Comparison of ENCODE assay signal across 7 cellular contexts in genomic region chr17:78745407-78746088, GRCh38. TPM values are rescaled to one million over a fixed set of nuclear protein-coding genes. Genes with fewer than 3 reads are reported as not detected.
A peak's percentile ranks its signal among the peaks of the same experiment; 100 is the strongest.
DNase-seq lines count a peak whose midpoint lies in the region; ATAC-seq and TF ChIP-seq lines count a peak whose summit lies in the region.

No MANE protein-coding gene starts in this region.

- ATAC-seq in activated CD8-positive, alpha-beta T cell treated with anti-CD3 and anti-CD28 coated beads for 36 hours: no peak
- no peak for ATAC-seq in HG02870 (IDR thresholded peaks at IDR 0.05; ENCODE audit: unreplicated experiment)

- DNase-seq in DMS53 (lab: John Stamatoyannopoulos, UW) (peak; percentile 65), fibroblast of mammary gland (ENCODE audit: low read depth) (peak; percentile 51), retina (peak; percentile 31), 8988T (no peak)
- peak; percentile 68 for DNase-seq in activated CD8-positive, alpha-beta T cell treated with anti-CD3 and anti-CD28 coated beads for 36 hours

- H3K4me3 Mint-ChIP-seq in IgD-negative memory B cell: peak overlapping the region in 3 of 4 donors; percentile 81 to 91 (median 81)
- peak overlapping the region; percentile 19 for H3K4me3 Mint-ChIP-seq in activated CD8-positive, alpha-beta T cell treated with anti-CD3 and anti-CD28 coated beads for 36 hours

- H3K4me1 Mint-ChIP-seq in IgD-negative memory B cell: peaks cover 66 to 74% (median 69%) of the 10 kb centered on the region in 3 donors
- H3K4me1 Mint-ChIP-seq in activated CD8-positive, alpha-beta T cell treated with anti-CD3 and anti-CD28 coated beads for 36 hours (ENCODE audit: low read depth): peaks cover 91% of the 10 kb centered on the region

- peak overlapping the region; percentile 75 to 93 (median 76) for H3K27ac Mint-ChIP-seq in IgD-negative memory B cell
- H3K27ac Mint-ChIP-seq in activated CD8-positive, alpha-beta T cell treated with anti-CD3 and anti-CD28 coated beads for 36 hours: peak overlapping the region; percentile 99

- CTCF ChIA-PET in activated CD8-positive, alpha-beta T cell treated with anti-CD3 and anti-CD28 coated beads for 36 hours (lab: Charles Lee): interaction anchor here (0.7 to 3.4 kb wide), 8 partner anchors 9 to 37 kb away, joined by 3 to 31 read pairs (median 6); no protein-coding TSS in a partner anchor

- POLR2A ChIA-PET in activated CD8-positive, alpha-beta T cell treated with anti-CD3 and anti-CD28 coated beads for 36 hours (lab: Charles Lee): interaction anchor here (1.5 kb wide), 1 partner anchor 29 kb away, joined by 3 read pairs; no protein-coding TSS in a partner anchor

- TF ChIP-seq CTCF in activated CD8-positive, alpha-beta T cell treated with anti-CD3 and anti-CD28 coated beads for 36 hours (IDR thresholded peaks at IDR 0.05): peak; percentile 86
- peak; percentile 48 for TF ChIP-seq CTCF in fibroblast of mammary gland (conservative IDR thresholded peaks at IDR 0.05; ENCODE audit: control insufficient read depth, insufficient read depth, low read depth, low read length)

- H3K36me3 Mint-ChIP-seq in IgD-negative memory B cell: peaks cover 6% of the 10 kb centered on the region
- H3K36me3 Mint-ChIP-seq in activated CD8-positive, alpha-beta T cell treated with anti-CD3 and anti-CD28 coated beads for 36 hours (ENCODE audit: low read depth): peaks cover 13% of the 10 kb centered on the region

- peaks cover 2% of the 10 kb centered on the region for H3K27me3 Mint-ChIP-seq in IgD-negative memory B cell
- H3K27me3 Mint-ChIP-seq in activated CD8-positive, alpha-beta T cell treated with anti-CD3 and anti-CD28 coated beads for 36 hours: no peaks in the 10 kb centered on the region

- intact Hi-C loops in activated CD8-positive, alpha-beta T cell treated with anti-CD3 and anti-CD28 coated beads for 36 hours (cut with micrococcal nuclease): loop anchor here (5.0 kb wide), 2 partner anchors 38 to 72 kb away; no protein-coding TSS in a partner anchor

- H3K9me3 Mint-ChIP-seq in IgD-negative memory B cell: no peaks in the 10 kb centered on the region
- no peaks in the 10 kb centered on the region for H3K9me3 Mint-ChIP-seq in activated CD8-positive, alpha-beta T cell treated with anti-CD3 and anti-CD28 coated beads for 36 hours

- H3K4me3 ChIP-seq in fibroblast of mammary gland (ENCODE audit: control insufficient read depth, low read depth, low read length): no peak overlapping the region

RNA-seq across cellular contexts. Expression of gene CYTH1, which starts 36.5 kb away (rescaled TPM):
- 210 TPM for polyA plus RNA-seq in IgD-negative memory B cell
- 10 to 100 TPM; 95.1 to 96.0 TPM for total RNA-seq in activated CD8-positive, alpha-beta T cell treated with anti-CD3 and anti-CD28 coated beads for 36 hours
